1 cellular context compared by ENCODE assay signal in genomic region chr1:204751480-204751879, GRCh38.
TF ChIP-seq lines count a peak whose summit lies in the region.

No MANE protein-coding gene starts in this region.

TF ChIP-seq in HepG2, 621 proteins besides CTCF, POLR2A, EP300 and RAD21 (continued from another document):
- TF ChIP-seq, protein P1, sequence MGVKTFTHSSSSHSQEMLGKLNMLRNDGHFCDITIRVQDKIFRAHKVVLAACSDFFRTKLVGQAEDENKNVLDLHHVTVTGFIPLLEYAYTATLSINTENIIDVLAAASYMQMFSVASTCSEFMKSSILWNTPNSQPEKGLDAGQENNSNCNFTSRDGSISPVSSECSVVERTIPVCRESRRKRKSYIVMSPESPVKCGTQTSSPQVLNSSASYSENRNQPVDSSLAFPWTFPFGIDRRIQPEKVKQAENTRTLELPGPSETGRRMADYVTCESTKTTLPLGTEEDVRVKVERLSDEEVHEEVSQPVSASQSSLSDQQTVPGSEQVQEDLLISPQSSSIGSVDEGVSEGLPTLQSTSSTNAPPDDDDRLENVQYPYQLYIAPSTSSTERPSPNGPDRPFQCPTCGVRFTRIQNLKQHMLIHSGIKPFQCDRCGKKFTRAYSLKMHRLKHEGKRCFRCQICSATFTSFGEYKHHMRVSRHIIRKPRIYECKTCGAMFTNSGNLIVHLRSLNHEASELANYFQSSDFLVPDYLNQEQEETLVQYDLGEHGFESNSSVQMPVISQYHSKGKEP (CRISPR knock-in tag; IDR thresholded peaks at IDR 0.05), result no peak
- TF ChIP-seq CREM (IDR thresholded peaks at IDR 0.05), result no peak
- no peak for TF ChIP-seq CREM (CRISPR knock-in tag; IDR thresholded peaks at IDR 0.05)
- TF ChIP-seq ZNF619 (CRISPR knock-in tag; IDR thresholded peaks at IDR 0.05), result no peak
- TF ChIP-seq SCMH1 (CRISPR knock-in tag; IDR thresholded peaks at IDR 0.05; ENCODE audit: borderline replicate concordance), result no peak
- no peak for TF ChIP-seq TCF12 (IDR thresholded peaks at IDR 0.05)
- no peak for TF ChIP-seq TCF12 (CRISPR knock-in tag; IDR thresholded peaks at IDR 0.05)
- no peak for TF ChIP-seq U2AF2 (IDR thresholded peaks at IDR 0.05; ENCODE audit: low read depth, low read length)
